In genomic region chr3:172156309-172156998, GRCh38 we compare ENCODE assay signal across 11 cellular contexts.
DNase-seq lines count a peak whose midpoint lies in the region; ATAC-seq, FAIRE-seq and TF ChIP-seq lines count a peak whose summit lies in the region.
"Had no signal": no experiment of that assay in that cellular context is flagged by ENCODE, and none has a peak within 500 bp of the region (broad histone marks: within the 10 kb centered on the region; RNA-seq: fewer than 3 reads in every experiment).

No MANE protein-coding gene starts in this region.

- FAIRE-seq in HTR-8/SVneo (lab: Jason Lieb, UNC), result no peak

- H3K4me3 ChIP-seq in mammary epithelial cell (replicated peaks in 1 of 3; ENCODE audit: insufficient read depth in 1 of 3, low read depth in 2 of 3, low read length in 3 of 3), result peak overlapping the region in 1 of 3 experiments; percentile 14
- no peak overlapping the region for H3K4me3 ChIP-seq in mesodermal cell (ENCODE audit: extremely low read depth, insufficient read depth, low read length, poor library complexity, severe bottlenecking)

- H3K4me2 ChIP-seq in mammary epithelial cell (ENCODE audit: insufficient read depth, low read depth, low read length), result peak overlapping the region; percentile 65
- H3K4me2 ChIP-seq: KMS-11 had no signal

- no peak for ATAC-seq in GM18870 (IDR thresholded peaks at IDR 0.05; ENCODE audit: unreplicated experiment)

- H3K27me3 ChIP-seq in mammary epithelial cell (ENCODE audit: insufficient read depth, low read length), result no peaks in the 10 kb centered on the region

- peak; percentile 16; the same call in 1 of the 2 replicates for TF ChIP-seq RAD21 in Ishikawa (IDR thresholded peaks at IDR 0.05; ENCODE audit: low read depth)

- dilution Hi-C loops in mammary epithelial cell (cut with HindIII; ENCODE audit: low sequenced_read_pairs), result no loop called here

- H3K9ac ChIP-seq in mammary epithelial cell (ENCODE audit: insufficient read depth, low read length), result peak overlapping the region; percentile 40
- H3K9ac ChIP-seq: KMS-11 had no signal

- H3K27ac ChIP-seq in 22Rv1 (peak overlapping the region; percentile 20; the same call in 1 of the 2 replicates), mammary epithelial cell (ENCODE audit: insufficient read depth, low read depth, low read length) (peak overlapping the region; percentile 87), mesodermal cell (ENCODE audit: low read depth, low read length, severe bottlenecking) (peak overlapping the region; percentile 45)
- H3K27ac ChIP-seq: C4-2B, KMS-11 had no signal

- DNase-seq in mammary epithelial cell (peak; percentile 95), HTR-8/SVneo (ENCODE audit: insufficient read length, low spot score) (no peak), SK-N-DZ (ENCODE audit: low spot score) (no peak)
- no peak for DNase-seq in activated T-cell treated with anti-CD3 and anti-CD28 coated beads, Interleukin-2, amount 50 U/mL, for 1 hour
- DNase-seq: effector CD8-positive, alpha-beta T cell had no signal

- CTCF ChIA-PET in mammary epithelial cell (lab: Charles Lee; ENCODE audit: low non-redundant PET), result no interaction called here

- no peaks in the 10 kb centered on the region for H4K20me1 ChIP-seq in mammary epithelial cell (ENCODE audit: insufficient read depth, low read length)

- no peaks in the 10 kb centered on the region for H3K9me3 ChIP-seq in mammary epithelial cell (replicated peaks; ENCODE audit: insufficient read depth, low read length)
- H3K9me3 ChIP-seq in mesodermal cell (ENCODE audit: control insufficient read depth, low read length), result no peaks in the 10 kb centered on the region

- H3K36me3 ChIP-seq in mammary epithelial cell (ENCODE audit: insufficient read depth, low read length) (no peaks in the 10 kb centered on the region), mesodermal cell (ENCODE audit: control insufficient read depth, insufficient read depth, low read length) (peaks cover 36% of the 10 kb centered on the region)

- H3K79me2 ChIP-seq in mammary epithelial cell (ENCODE audit: insufficient read depth, low read length), result peaks cover 84% of the 10 kb centered on the region

- BruUV-seq in mammary epithelial cell (replicated peaks; lab: Mats Ljungman, UMichigan), result no TSS peak

- under 1% methylated on average over 11 of the region's 11 CpGs for WGBS in mammary epithelial cell (ENCODE audit: low coverage, missing lambda C conversion rate)
- 64 to 65% methylated on average over 9 of the region's 11 CpGs for WGBS in mesodermal cell (ENCODE audit: insufficient coverage in 2 of 2), 2 experiments

- peaks cover 72% of the 10 kb centered on the region for H3K4me1 ChIP-seq in mammary epithelial cell (ENCODE audit: insufficient read depth, low read length)
- peaks cover 51% of the 10 kb centered on the region for H3K4me1 ChIP-seq in mesodermal cell (ENCODE audit: control insufficient read depth, insufficient read depth, low read length, poor library complexity, severe bottlenecking)

- intact Hi-C loops in mammary epithelial cell (cut with micrococcal nuclease), result loop anchor here (1.0 to 2.0 kb wide), 4 partner anchors 16 to 116 kb away; no protein-coding TSS in a partner anchor

- in situ Hi-C loops in mammary epithelial cell (cut with MboI; ENCODE audit: low sequenced_read_pairs in 2 of 2), result no loop called here

- no peak for TF ChIP-seq CTCF in 22Rv1 (IDR thresholded peaks at IDR 0.05)
- no peak for TF ChIP-seq CTCF in mammary epithelial cell (conservative IDR thresholded peaks at IDR 0.05 in 1 of 2, IDR thresholded peaks at IDR 0.05 in 1 of 2; ENCODE audit: extremely low read depth in 1 of 2, insufficient read depth in 1 of 2, low read depth in 1 of 2, low read length in 2 of 2)

- H2AFZ ChIP-seq in mammary epithelial cell (ENCODE audit: low read depth, low read length), result no peak overlapping the region

- TF ChIP-seq EP300 in Ishikawa (IDR thresholded peaks at IDR 0.05; ENCODE audit: borderline replicate concordance), result peak; percentile 77

TF ChIP-seq in Ishikawa, 13 proteins besides CTCF, POLR2A, EP300 and RAD21:
- TF ChIP-seq TAF1 (IDR thresholded peaks at IDR 0.05; ENCODE audit: low read depth), result no peak
- TF ChIP-seq NFIC (IDR thresholded peaks at IDR 0.05), result peak; percentile 87
- TF ChIP-seq TEAD4 (IDR thresholded peaks at IDR 0.05), result peak; percentile 76
- TF ChIP-seq ZBTB7A (IDR thresholded peaks at IDR 0.05; ENCODE audit: low read depth), result no peak
- peak; percentile 86 for TF ChIP-seq MAX (IDR thresholded peaks at IDR 0.05)
- TF ChIP-seq YY1 (IDR thresholded peaks at IDR 0.05; ENCODE audit: low read depth), result 0 out of 2 replicates have a peak, but pooled peaks have one; percentile 45
- TF ChIP-seq CREB1 (IDR thresholded peaks at IDR 0.05; ENCODE audit: low read depth), result no peak
- peak; percentile 25; the same call in 1 of the 2 replicates for TF ChIP-seq FOXM1 (IDR thresholded peaks at IDR 0.05; ENCODE audit: borderline replicate concordance, low read depth)
- no peak for TF ChIP-seq USF1 (IDR thresholded peaks at IDR 0.05)
- TF ChIP-seq CEBPB (IDR thresholded peaks at IDR 0.05), result peak; percentile 59
- no peak for TF ChIP-seq EGR1 (IDR thresholded peaks at IDR 0.05)
- TF ChIP-seq REST (IDR thresholded peaks at IDR 0.05; ENCODE audit: low read depth), result no peak
- TF ChIP-seq TCF12 (IDR thresholded peaks at IDR 0.05; ENCODE audit: low read depth), result peak; percentile 76; the same call in 1 of the 2 replicates

Comparison
In these comparisons a context has a peak if more than half of its experiments do, and no peak if none do; other contexts are left out.
1. H3K27ac ChIP-seq: peak in every context shown above with its lines; median percentile 87 in mammary epithelial cell; 45 in mesodermal cell; 20 in 22Rv1.